Comparison of ENCODE assay signal across 14 cellular contexts in genomic region chr2:205366336-205367060, GRCh38.
"Had no signal": no experiment of that assay in that cellular context is flagged by ENCODE, and none has a peak within 500 bp of the region (broad histone marks: within the 10 kb centered on the region; RNA-seq: fewer than 3 reads in every experiment).

No MANE protein-coding gene starts in this region.

- H3K27ac ChIP-seq: ascending aorta, hepatocyte, lower lobe of right lung, spleen, suprapubic skin had no signal

- H3K36me3 ChIP-seq: ascending aorta, lower lobe of right lung, spleen, suprapubic skin had no signal

- H2AFZ ChIP-seq: hepatocyte had no signal

- DNase-seq: activated CD4-positive, alpha-beta T cell treated with anti-CD3 and anti-CD28 coated beads for 48 hours; activated naive CD4-positive, alpha-beta T cell; lower lobe of right lung; natural killer cell; nucleus accumbens; right cardiac atrium; spleen; stimulated activated CD4-positive, alpha-beta T cell treated with anti-CD3 and anti-CD28 coated beads, Interleukin-1b, Interleukin-23, amount 100 ng/mL, for 48 hours; stimulated activated naive B cell treated with anti-CD40 and anti-IgM and Interleukin-4, amounts not matched to agents 10 μg/mL and 1 μg/mL and 100 μg/mL, for 72 hours had no signal

- H3K79me2 ChIP-seq: hepatocyte had no signal

- ATAC-seq: lower lobe of right lung; natural killer cell; stimulated activated naive B cell treated with anti-CD40 and anti-IgM and Interleukin-4, amounts not matched to agents 10 μg/mL and 1 μg/mL and 100 μg/mL, for 72 hours had no signal

- H3K4me3 ChIP-seq: ascending aorta, hepatocyte, lower lobe of right lung, spleen, suprapubic skin had no signal

- H3K9me3 ChIP-seq: ascending aorta, lower lobe of right lung, spleen, suprapubic skin had no signal

- H3K4me2 ChIP-seq: hepatocyte had no signal

- H3K27me3 ChIP-seq: ascending aorta, hepatocyte, spleen, suprapubic skin had no signal

- H3K4me1 ChIP-seq: ascending aorta, lower lobe of right lung, suprapubic skin had no signal

- FAIRE-seq: endometrium, frontal cortex had no signal
